In the genomic region with DNA sequence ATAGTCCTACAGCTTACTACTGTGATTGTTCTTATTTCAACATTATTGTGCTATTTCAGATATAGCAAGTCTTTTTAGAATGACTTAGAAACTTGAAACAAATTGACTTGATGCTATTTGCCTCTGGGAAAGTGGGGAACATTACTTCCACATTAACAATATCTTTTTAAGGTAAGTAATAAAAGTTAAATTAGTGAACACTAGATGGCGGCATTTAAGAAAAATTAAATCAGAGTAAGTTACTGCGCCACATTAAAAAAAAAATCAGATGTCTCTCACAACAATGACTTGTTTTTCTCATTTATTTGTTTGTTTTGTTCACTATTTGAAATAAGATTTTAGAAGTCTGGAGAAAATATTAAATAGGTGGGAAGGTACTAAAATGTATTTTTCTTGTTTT, we compare ENCODE assay signal across 9 cellular contexts.
DNase-seq lines count a peak whose midpoint lies in the region; ATAC-seq and TF ChIP-seq lines count a peak whose summit lies in the region.
"Had no signal": no experiment of that assay in that cellular context is flagged by ENCODE, and none has a peak within 500 bp of the region (broad histone marks: within the 10 kb centered on the region; RNA-seq: fewer than 3 reads in every experiment).

No MANE protein-coding gene starts in this region.

- H3K36me3 Mint-ChIP-seq in CD4-positive, alpha-beta T cell (ENCODE audit: low read depth), result no peaks in the 10 kb centered on the region

- no peaks in the 10 kb centered on the region for H3K4me1 Mint-ChIP-seq in CD4-positive, alpha-beta T cell (ENCODE audit: low read depth)

- no peak overlapping the region for H3K4me3 Mint-ChIP-seq in CD4-positive, alpha-beta T cell

- peak overlapping the region; percentile 7 for H3K4me3 ChIP-seq in endocrine pancreas (ENCODE audit: control insufficient read depth, insufficient read depth, low read length)
- H3K4me3 ChIP-seq: BLaER1 treated with 17β-estradiol and CSF1 and Interleukin-3, amounts not matched to agents 10 nM and 100 nM had no signal

- no peaks in the 10 kb centered on the region for H3K36me3 ChIP-seq in endocrine pancreas (ENCODE audit: control insufficient read depth, insufficient read depth, low read length)
- H3K36me3 ChIP-seq: BLaER1 treated with 17β-estradiol and CSF1 and Interleukin-3, amounts not matched to agents 10 nM and 100 nM had no signal

- no peak for ATAC-seq in CD4-positive, alpha-beta T cell (ENCODE audit: poor library complexity)
- ATAC-seq in GM18909 (IDR thresholded peaks at IDR 0.05; ENCODE audit: poor library complexity, unreplicated experiment), result no peak

- intact Hi-C loops in CD4-positive, alpha-beta T cell (cut with DNase I, micrococcal nuclease), result loop anchor here in 1 of 2 experiments (10.0 kb wide), 1 partner anchor 1460 kb away; no protein-coding TSS in a partner anchor

- H3K9me3 ChIP-seq in endocrine pancreas (ENCODE audit: control insufficient read depth, low read length), result no peaks in the 10 kb centered on the region
- H3K9me3 ChIP-seq in CD4-positive, alpha-beta T cell (ENCODE audit: control insufficient read depth, low read length), result no peaks in the 10 kb centered on the region
- H3K9me3 ChIP-seq: BLaER1 treated with 17β-estradiol and CSF1 and Interleukin-3, amounts not matched to agents 10 nM and 100 nM had no signal

- CTCF ChIA-PET in CD4-positive, alpha-beta T cell (lab: Charles Lee), result interaction anchor here (0.7 kb wide), 1 partner anchor 35 kb away, joined by 3 read pairs; no protein-coding TSS in a partner anchor

- no peaks in the 10 kb centered on the region for H3K9me3 Mint-ChIP-seq in CD4-positive, alpha-beta T cell

- POLR2A ChIA-PET in CD4-positive, alpha-beta T cell (lab: Charles Lee), result no interaction called here

- H3K4me1 ChIP-seq in endocrine pancreas (ENCODE audit: control insufficient read depth, insufficient read depth, low read length), result no peaks in the 10 kb centered on the region
- H3K4me1 ChIP-seq: BLaER1 treated with 17β-estradiol and CSF1 and Interleukin-3, amounts not matched to agents 10 nM and 100 nM had no signal

- TF ChIP-seq CTCF in CD4-positive, alpha-beta T cell (IDR thresholded peaks at IDR 0.05), result no peak

- no peak overlapping the region for H3K27ac ChIP-seq in CD4-positive, alpha-beta T cell (ENCODE audit: low read depth, low read length)
- H3K27ac ChIP-seq: BLaER1 treated with 17β-estradiol and CSF1 and Interleukin-3, amounts not matched to agents 10 nM and 100 nM had no signal

- H3K27me3 Mint-ChIP-seq in CD4-positive, alpha-beta T cell, result no peaks in the 10 kb centered on the region

- no peaks in the 10 kb centered on the region for H3K27me3 ChIP-seq in endocrine pancreas (ENCODE audit: control insufficient read depth, insufficient read depth, low read length)
- no peaks in the 10 kb centered on the region for H3K27me3 ChIP-seq in CD4-positive, alpha-beta T cell (ENCODE audit: control insufficient read depth, insufficient read depth, low read length)
- H3K27me3 ChIP-seq: BLaER1 treated with 17β-estradiol and CSF1 and Interleukin-3, amounts not matched to agents 10 nM and 100 nM had no signal

- no peak overlapping the region for H3K27ac Mint-ChIP-seq in CD4-positive, alpha-beta T cell

- DNase-seq in NCI-H2107 treated with DMSO at 0.1 percent for 48 hours (lab: John Stamatoyannopoulos, UW; ENCODE audit: unreplicated experiment) (peak; percentile 0), NCI-H2107 (lab: John Stamatoyannopoulos, UW) (no peak), NCI-H460 (ENCODE audit: extremely low read depth, low read depth) (peak; percentile 14), renal cortical epithelial cell (ENCODE audit: low read depth) (peak; percentile 61)
- no peak for DNase-seq in CD4-positive, alpha-beta T cell
- no peak for DNase-seq in NK-92 treated with Interleukin-12 subunit alpha and Interleukin-12 subunit beta, amount 100 ng/mL, for 24 hours (lab: John Stamatoyannopoulos, UW)

- H3K9ac ChIP-seq in endocrine pancreas (ENCODE audit: control insufficient read depth, insufficient read depth, low read length), result no peak overlapping the region
- H3K9ac ChIP-seq: BLaER1 treated with 17β-estradiol and CSF1 and Interleukin-3, amounts not matched to agents 10 nM and 100 nM had no signal

Comparison
In these comparisons a context has a peak if more than half of its experiments do, and no peak if none do; other contexts are left out.
1. DNase-seq: peak in NCI-H2107 treated with DMSO at 0.1 percent for 48 hours (single experiment), NCI-H460 (single experiment) and renal cortical epithelial cell (single experiment); none in NCI-H2107 (single experiment), CD4-positive, alpha-beta T cell (0 of 10) and NK-92 treated with Interleukin-12 subunit alpha and Interleukin-12 subunit beta, amount 100 ng/mL, for 24 hours (single experiment).